In genomic region chr7:87218941-87219544, GRCh38 we compare ENCODE assay signal across 8 cellular contexts. TPM values are rescaled to one million over a fixed set of nuclear protein-coding genes. Genes with fewer than 3 reads are reported as not detected.
DNase-seq lines count a peak whose midpoint lies in the region; ATAC-seq and TF ChIP-seq lines count a peak whose summit lies in the region.

No MANE protein-coding gene starts in this region.

- H4K20me1 ChIP-seq in OCI-LY7 (ENCODE audit: insufficient read depth, low read length) = peaks cover 15% of the 10 kb centered on the region

- no peaks in the 10 kb centered on the region for H3K9me3 Mint-ChIP-seq in HFFc6

- no peaks in the 10 kb centered on the region for H3K9me3 ChIP-seq in OCI-LY7 (ENCODE audit: low read length)

- no peaks in the 10 kb centered on the region for H3K36me3 Mint-ChIP-seq in HFFc6 (ENCODE audit: low read depth)

- H3K36me3 ChIP-seq in GM06990 (ENCODE audit: control insufficient read depth, insufficient read depth, low read length) (no peaks in the 10 kb centered on the region; the same call in 1 of the 2 replicates), OCI-LY7 (ENCODE audit: insufficient read depth, low read length) (peaks cover 43% of the 10 kb centered on the region)

- peak overlapping the region; percentile 98 for H3K27ac ChIP-seq in OCI-LY7 (ENCODE audit: low read depth, low read length, poor library complexity, severe bottlenecking)

- peak overlapping the region; percentile 92 for H3K27ac Mint-ChIP-seq in HFFc6

- CTCF ChIA-PET in OCI-LY7 (lab: Charles Lee; ENCODE audit: unreplicated experiment) = interaction anchor here (0.6 to 1.2 kb wide), 3 partner anchors 12 to 67 kb away, joined by 4 to 8 read pairs (median 5); partner anchors contain the start of gene DMTF1

- peaks cover 48% of the 10 kb centered on the region for H3K79me2 ChIP-seq in OCI-LY7 (ENCODE audit: insufficient read depth, low read depth, low read length)

- no TSS peak for BruUV-seq in OCI-LY7 (replicated peaks; lab: Mats Ljungman, UMichigan)

- ATAC-seq in left ventricle myocardium superior (peak; percentile 66), GM18861 (IDR thresholded peaks at IDR 0.05; ENCODE audit: unreplicated experiment) (no peak)

- peak overlapping the region; percentile 88 for H3K4me2 ChIP-seq in OCI-LY7 (ENCODE audit: low read length)

- no peaks in the 10 kb centered on the region; the same call in 1 of the 2 replicates for H3K27me3 ChIP-seq in GM06990 (replicated peaks; ENCODE audit: control insufficient read depth, insufficient read depth, low read length)

- H3K27me3 Mint-ChIP-seq in HFFc6 (ENCODE audit: insufficient read depth) = no peaks in the 10 kb centered on the region

- TF ChIP-seq CTCF in GM06990 (IDR thresholded peaks at IDR 0.05; ENCODE audit: insufficient read depth, low read length, poor library complexity, severe bottlenecking) = no peak
- no peak for TF ChIP-seq CTCF in HFFc6 (IDR thresholded peaks at IDR 0.05)
- no peak for TF ChIP-seq CTCF in OCI-LY7 (conservative IDR thresholded peaks at IDR 0.05; ENCODE audit: low read length)

- H3K4me3 Mint-ChIP-seq in HFFc6 = peak overlapping the region; percentile 95

- DNase-seq in GM06990 (ENCODE audit: extremely low read depth, insufficient read length) (no peak), HFFc6 (peak; percentile 27), OCI-LY7 (ENCODE audit: low spot score) (peak; percentile 87), amniotic stem cell (lab: John Stamatoyannopoulos, UW) (peak; percentile 22), left ventricle myocardium superior (peak; percentile 66), posterior cingulate gyrus (peak; percentile 18 to 88 (median 36)), NCI-H2227 (lab: John Stamatoyannopoulos, UW; ENCODE audit: unreplicated experiment) (no peak)

- peaks cover 34% of the 10 kb centered on the region for H3K4me1 Mint-ChIP-seq in HFFc6 (ENCODE audit: low read depth)

- no peak overlapping the region for H2AFZ ChIP-seq in OCI-LY7 (ENCODE audit: low read length)

- H3K9me2 ChIP-seq in OCI-LY7 (ENCODE audit: insufficient read depth, low read length) = no peaks in the 10 kb centered on the region

- peak overlapping the region; percentile 85 for H3K4me3 ChIP-seq in GM06990 (replicated peaks; ENCODE audit: low read depth, low read length)
- peak overlapping the region; percentile 82 for H3K4me3 ChIP-seq in OCI-LY7 (ENCODE audit: low read depth, low read length, poor library complexity, severe bottlenecking)

- H3K4me1 ChIP-seq in OCI-LY7 (ENCODE audit: insufficient read depth, low read length, poor library complexity, severe bottlenecking) = peaks cover 46% of the 10 kb centered on the region

- POLR2A ChIA-PET in OCI-LY7 (lab: Charles Lee) = interaction anchor here (0.6 to 7.3 kb wide), 8 partner anchors 17 to 787 kb away, joined by 3 to 192 read pairs (median 5); partner anchors contain the start of gene DMTF1

- intact Hi-C loops in OCI-LY7 (cut with micrococcal nuclease; ENCODE audit: unreplicated experiment) (loop anchor here (1.0 to 5.0 kb wide), 5 partner anchors 24 to 713 kb away; partner anchors contain the start of genes ADAM22, CROT, DBF4 and DMTF1), left ventricle myocardium superior (cut with micrococcal nuclease) (loop anchor here (2.0 kb wide), 1 partner anchor 18 kb away; no protein-coding TSS in a partner anchor), posterior cingulate gyrus (cut with DNase I) (loop anchor here (5.0 to 10.0 kb wide), 2 partner anchors 67 to 126 kb away; partner anchors contain the start of genes CROT and DMTF1)

RNA-seq across cellular contexts. Expression of gene TMEM243, which starts 0.5 kb away (rescaled TPM):
- 10 to 100 TPM; 16.3 to 20.9 (median 17.2) TPM for total RNA-seq in HFFc6 (2021; fragmentation: NEBNext Ultra II Directional; extraction: Animal tissue kit (Norgen Biotek cat#: 25700))
- 116 and 126 TPM in 2 replicates for total RNA-seq in OCI-LY7 (2014; rRNA removed; shearing (Covaris generic))
- 88.7 and 101 TPM in 2 replicates for total RNA-seq in OCI-LY7 (2022)
- total RNA-seq in left ventricle myocardium superior = 4.3 TPM

Comparison
In these comparisons a context has a peak if more than half of its experiments do, and no peak if none do; other contexts are left out.
1. DNase-seq: peak in HFFc6 (single experiment), OCI-LY7 (single experiment), amniotic stem cell (single experiment), left ventricle myocardium superior (single experiment) and posterior cingulate gyrus (10 of 10); none in GM06990 (single experiment) and NCI-H2227 (single experiment).
2. RNA of gene TMEM243, which starts 0.5 kb away (total RNA-seq): 88.7 to 126 TPM in OCI-LY7; 16.3 to 20.9 TPM in HFFc6 and 4.3 TPM in left ventricle myocardium superior (single experiment); every median in the first group is over 4 times any median in the second.